In genomic region chr17:41486809-41487530, GRCh38 we compare ENCODE assay signal across 9 cellular contexts. TPM values are rescaled to one million over a fixed set of nuclear protein-coding genes. Genes with fewer than 3 reads are reported as not detected.
DNase-seq lines count a peak whose midpoint lies in the region; ATAC-seq, FAIRE-seq and TF ChIP-seq lines count a peak whose summit lies in the region.
"Had no signal": no experiment of that assay in that cellular context is flagged by ENCODE, and none has a peak within 500 bp of the region (broad histone marks: within the 10 kb centered on the region; RNA-seq: fewer than 3 reads in every experiment).

No MANE protein-coding gene starts in this region.

- no peaks in the 10 kb centered on the region for H3K9me1 ChIP-seq in keratinocyte (ENCODE audit: control insufficient read depth, extremely low read depth, insufficient read depth, low read length)

- H3K36me3 Mint-ChIP-seq in activated CD8-positive, alpha-beta memory T cell treated with anti-CD3 and anti-CD28 coated beads, Interleukin-2, amount 10 ng/mL, durations not matched to agents 7 days and 5 days, result no peaks in the 10 kb centered on the region

- no peak overlapping the region for H3K4me2 ChIP-seq in keratinocyte (ENCODE audit: control insufficient read depth, extremely low read depth, insufficient read depth, low read depth, low read length)

- no peaks in the 10 kb centered on the region for H3K4me1 ChIP-seq in keratinocyte (ENCODE audit: control insufficient read depth, extremely low read depth, insufficient read depth, low read length)
- H3K4me1 ChIP-seq in tibial nerve, result peaks cover 0 to 6% (median 0%) of the 10 kb centered on the region in 4 donors

- CTCF ChIA-PET in activated CD8-positive, alpha-beta memory T cell treated with anti-CD3 and anti-CD28 coated beads, Interleukin-2, amount 10 ng/mL, durations not matched to agents 7 days and 5 days (lab: Charles Lee), result interaction anchor here (1.1 to 3.8 kb wide), 5 partner anchors 9 to 176 kb away, joined by 4 to 15 read pairs (median 7); no protein-coding TSS in a partner anchor

- dilution Hi-C loops in keratinocyte (cut with MboI; ENCODE audit: extremely low pct_ligation_motif_present, low sequenced_read_pairs), result no loop called here

- no peaks in the 10 kb centered on the region for H3K79me2 ChIP-seq in keratinocyte (ENCODE audit: control insufficient read depth, insufficient read depth, low read length)

- TF ChIP-seq CTCF in keratinocyte (optimal IDR thresholded peaks at IDR 0.05 in 1 of 3, IDR thresholded peaks at IDR 0.05 in 1 of 3, conservative IDR thresholded peaks at IDR 0.05 in 1 of 3; ENCODE audit: extremely low read depth in 1 of 3, insufficient read depth in 2 of 3, low read length in 3 of 3), result peak; percentile 19 to 71 (median 35)
- TF ChIP-seq CTCF in tibial nerve (IDR thresholded peaks at IDR 0.05), result peak in 3 of 5 experiments; percentile 14 to 24 (median 16)

- H3K27ac Mint-ChIP-seq in activated CD8-positive, alpha-beta memory T cell treated with anti-CD3 and anti-CD28 coated beads, Interleukin-2, amount 10 ng/mL, durations not matched to agents 7 days and 5 days, result no peak overlapping the region

- H2AFZ ChIP-seq in keratinocyte (ENCODE audit: control insufficient read depth, low read length), result no peak overlapping the region

- H3K9ac ChIP-seq in keratinocyte (ENCODE audit: control insufficient read depth, extremely low read depth, insufficient read depth, low read length), result no peak overlapping the region

- no peak overlapping the region for H3K4me3 Mint-ChIP-seq in activated CD8-positive, alpha-beta memory T cell treated with anti-CD3 and anti-CD28 coated beads, Interleukin-2, amount 10 ng/mL, durations not matched to agents 7 days and 5 days
- H3K4me3 Mint-ChIP-seq: central memory CD8-positive, alpha-beta T cell had no signal

- no peak overlapping the region for H3K27ac ChIP-seq in keratinocyte (ENCODE audit: control insufficient read depth, insufficient read depth, low read length)
- no peak overlapping the region for H3K27ac ChIP-seq in tibial nerve

- WGBS in tibial nerve, 2 donors, result 75 to 76% methylated on average over 26 to 28 of the region's 29 CpGs

- H3K9me3 ChIP-seq in keratinocyte (ENCODE audit: control insufficient read depth, low read depth, low read length) (no peaks in the 10 kb centered on the region), tibial nerve (no peaks in the 10 kb centered on the region)

- H3K4me3 ChIP-seq in keratinocyte (ENCODE audit: control insufficient read depth in 2 of 3, extremely low read depth in 1 of 3, insufficient read depth in 2 of 3, low read depth in 1 of 3, low read length in 3 of 3) (no peak overlapping the region), tibial nerve (no peak overlapping the region)

- no peak for FAIRE-seq in keratinocyte (lab: Jason Lieb, UNC)

- H3K36me3 ChIP-seq in keratinocyte (ENCODE audit: control insufficient read depth in 2 of 2, extremely low read depth in 1 of 2, insufficient read depth in 2 of 2, low read length in 2 of 2), result no peaks in the 10 kb centered on the region
- no peaks in the 10 kb centered on the region for H3K36me3 ChIP-seq in tibial nerve

- H3K27me3 Mint-ChIP-seq in activated CD8-positive, alpha-beta memory T cell treated with anti-CD3 and anti-CD28 coated beads, Interleukin-2, amount 10 ng/mL, durations not matched to agents 7 days and 5 days, result peaks cover 5% of the 10 kb centered on the region

- ATAC-seq in activated CD8-positive, alpha-beta memory T cell treated with anti-CD3 and anti-CD28 coated beads, Interleukin-2, amount 10 ng/mL, durations not matched to agents 7 days and 5 days, result no peak
- ATAC-seq in HG03469 (IDR thresholded peaks at IDR 0.05; ENCODE audit: unreplicated experiment) (no peak), GM18502 (IDR thresholded peaks at IDR 0.05; ENCODE audit: poor library complexity, unreplicated experiment) (no peak)

- no peak for TF ChIP-seq POLR2A in tibial nerve (IDR thresholded peaks at IDR 0.05)

- no peak for TF ChIP-seq EP300 in tibial nerve (IDR thresholded peaks at IDR 0.05)

- DNase-seq in activated gamma-delta T cell treated with Interleukin-2 at 50 U/mL for 16 hours (peak; percentile 18), activated gamma-delta T cell (lab: John Stamatoyannopoulos, UW) (no peak), keratinocyte (ENCODE audit: low read depth, low spot score) (no peak), tibial nerve (ENCODE audit: low spot score in 2 of 2) (no peak), NCI-H2196 treated with DMSO at 0.1 percent for 48 hours (lab: John Stamatoyannopoulos, UW; ENCODE audit: unreplicated experiment) (no peak)
- peak; percentile 52 for DNase-seq in activated CD8-positive, alpha-beta memory T cell treated with anti-CD3 and anti-CD28 coated beads, Interleukin-2, amount 10 ng/mL, durations not matched to agents 7 days and 5 days

- no peaks in the 10 kb centered on the region for H3K4me1 Mint-ChIP-seq in activated CD8-positive, alpha-beta memory T cell treated with anti-CD3 and anti-CD28 coated beads, Interleukin-2, amount 10 ng/mL, durations not matched to agents 7 days and 5 days

- H3K27me3 ChIP-seq in keratinocyte (ENCODE audit: control insufficient read depth, extremely low read depth, insufficient read depth, low read length) (no peaks in the 10 kb centered on the region), tibial nerve (no peaks in the 10 kb centered on the region)

- no peaks in the 10 kb centered on the region for H3K9me3 Mint-ChIP-seq in activated CD8-positive, alpha-beta memory T cell treated with anti-CD3 and anti-CD28 coated beads, Interleukin-2, amount 10 ng/mL, durations not matched to agents 7 days and 5 days (ENCODE audit: low read depth)
- H3K9me3 Mint-ChIP-seq: central memory CD8-positive, alpha-beta T cell had no signal

- no peaks in the 10 kb centered on the region for H4K20me1 ChIP-seq in keratinocyte (ENCODE audit: control insufficient read depth, extremely low read depth, insufficient read depth, low read length)

RNA-seq across cellular contexts. Expression of gene KRT36, which starts 2.7 kb away (rescaled TPM):
- total RNA-seq in activated CD8-positive, alpha-beta memory T cell treated with anti-CD3 and anti-CD28 coated beads, Interleukin-2, amount 10 ng/mL, durations not matched to agents 7 days and 5 days, result not detected
- polyA plus RNA-seq in keratinocyte, result not detected in 3 replicates
- not detected for polyA plus RNA-seq in keratinocyte (2011; ENCODE audit: low read depth)
- polyA plus RNA-seq in keratinocyte (2011; cell fraction: cytosol; rRNA removed), result not detected in 2 replicates
- not detected in 2 replicates for polyA plus RNA-seq in keratinocyte (2011; cell fraction: nucleus; rRNA removed)
- polyA plus RNA-seq in keratinocyte (2012; ENCODE audit: low replicate concordance), result not detected in 2 replicates
- polyA minus RNA-seq in keratinocyte, result not detected in 3 replicates
- not detected for polyA minus RNA-seq in keratinocyte (2011; cell fraction: cytosol; rRNA and poly(A)+ RNA removed)
- not detected in 2 replicates for polyA minus RNA-seq in keratinocyte (2011; cell fraction: nucleus; rRNA and poly(A)+ RNA removed)
- total RNA-seq in tibial nerve, result under 1 TPM in 1 of 4 donors, not detected in 3; 0.42 TPM

RNA-seq across cellular contexts. Expression of gene KRT35, which starts 6.0 kb away (rescaled TPM):
- total RNA-seq in activated CD8-positive, alpha-beta memory T cell treated with anti-CD3 and anti-CD28 coated beads, Interleukin-2, amount 10 ng/mL, durations not matched to agents 7 days and 5 days, result not detected
- not detected in 3 replicates for polyA plus RNA-seq in keratinocyte
- not detected for polyA plus RNA-seq in keratinocyte (2011; ENCODE audit: low read depth)
- polyA plus RNA-seq in keratinocyte (2011; cell fraction: cytosol; rRNA removed), result not detected in 2 replicates
- not detected in 2 replicates for polyA plus RNA-seq in keratinocyte (2011; cell fraction: nucleus; rRNA removed)
- polyA plus RNA-seq in keratinocyte (2012; ENCODE audit: low replicate concordance), result not detected in 2 replicates
- polyA minus RNA-seq in keratinocyte, result not detected in 3 replicates
- not detected for polyA minus RNA-seq in keratinocyte (2011; cell fraction: cytosol; rRNA and poly(A)+ RNA removed)
- polyA minus RNA-seq in keratinocyte (2011; cell fraction: nucleus; rRNA and poly(A)+ RNA removed), result not detected in 2 replicates
- total RNA-seq in tibial nerve, result not detected

RNA-seq across cellular contexts. Expression of gene KRT13, which starts 18.4 kb away (rescaled TPM):
- not detected for total RNA-seq in activated CD8-positive, alpha-beta memory T cell treated with anti-CD3 and anti-CD28 coated beads, Interleukin-2, amount 10 ng/mL, durations not matched to agents 7 days and 5 days
- 15.2 to 46.6 TPM (median 24.0 TPM) in 3 replicates for polyA plus RNA-seq in keratinocyte
- 4.2 TPM for polyA plus RNA-seq in keratinocyte (2011; ENCODE audit: low read depth)
- 38.3 and 41.9 TPM in 2 replicates for polyA plus RNA-seq in keratinocyte (2011; cell fraction: cytosol; rRNA removed)
- 84.8 and 170 TPM in 2 replicates for polyA plus RNA-seq in keratinocyte (2011; cell fraction: nucleus; rRNA removed)
- 5.4 and 12.9 TPM in 2 replicates for polyA plus RNA-seq in keratinocyte (2012; ENCODE audit: low replicate concordance)
- 20.5 to 41.8 TPM (median 22.2 TPM) in 3 replicates for polyA minus RNA-seq in keratinocyte
- 23.6 TPM for polyA minus RNA-seq in keratinocyte (2011; cell fraction: cytosol; rRNA and poly(A)+ RNA removed)
- polyA minus RNA-seq in keratinocyte (2011; cell fraction: nucleus; rRNA and poly(A)+ RNA removed), result 32.3 and 50.6 TPM in 2 replicates
- under 1 TPM in 1 of 4 donors, not detected in 3; 0.42 TPM for total RNA-seq in tibial nerve

RNA-seq across cellular contexts. Expression of gene KRT32, which starts 19.8 kb away (rescaled TPM):
- not detected for total RNA-seq in activated CD8-positive, alpha-beta memory T cell treated with anti-CD3 and anti-CD28 coated beads, Interleukin-2, amount 10 ng/mL, durations not matched to agents 7 days and 5 days
- polyA plus RNA-seq in keratinocyte, result 0.03 TPM in 1 of 3 replicates, not detected in the others
- not detected for polyA plus RNA-seq in keratinocyte (2011; ENCODE audit: low read depth)
- 0.04 TPM in 2 replicates for polyA plus RNA-seq in keratinocyte (2011; cell fraction: cytosol; rRNA removed)
- polyA plus RNA-seq in keratinocyte (2011; cell fraction: nucleus; rRNA removed), result not detected in 2 replicates
- not detected in 2 replicates for polyA plus RNA-seq in keratinocyte (2012; ENCODE audit: low replicate concordance)
- not detected in 3 replicates for polyA minus RNA-seq in keratinocyte
- not detected for polyA minus RNA-seq in keratinocyte (2011; cell fraction: cytosol; rRNA and poly(A)+ RNA removed)
- not detected in 2 replicates for polyA minus RNA-seq in keratinocyte (2011; cell fraction: nucleus; rRNA and poly(A)+ RNA removed)
- under 1 TPM in 1 of 4 donors, not detected in 3; 0.21 TPM for total RNA-seq in tibial nerve

RNA-seq across cellular contexts. Expression of gene KRT15, which starts 31.7 kb away (rescaled TPM):
- total RNA-seq in activated CD8-positive, alpha-beta memory T cell treated with anti-CD3 and anti-CD28 coated beads, Interleukin-2, amount 10 ng/mL, durations not matched to agents 7 days and 5 days, result not detected
- 505 to 838 TPM (median 729 TPM) in 3 replicates for polyA plus RNA-seq in keratinocyte
- polyA plus RNA-seq in keratinocyte (2011; ENCODE audit: low read depth), result 432 TPM
- polyA plus RNA-seq in keratinocyte (2011; cell fraction: cytosol; rRNA removed), result 289 and 341 TPM in 2 replicates
- 596 and 717 TPM in 2 replicates for polyA plus RNA-seq in keratinocyte (2011; cell fraction: nucleus; rRNA removed)
- polyA plus RNA-seq in keratinocyte (2012; ENCODE audit: low replicate concordance), result 349 and 756 TPM in 2 replicates
- 290 to 313 TPM (median 304 TPM) in 3 replicates for polyA minus RNA-seq in keratinocyte
- 129 TPM for polyA minus RNA-seq in keratinocyte (2011; cell fraction: cytosol; rRNA and poly(A)+ RNA removed)
- 90.1 and 93.1 TPM in 2 replicates for polyA minus RNA-seq in keratinocyte (2011; cell fraction: nucleus; rRNA and poly(A)+ RNA removed)
- 1 to 10 TPM in 1 of 4 donors, under 1 TPM in 2, not detected in 1; 0.42 to 4.2 (median 0.78) TPM for total RNA-seq in tibial nerve

Comparison
In these comparisons a context has a peak if more than half of its experiments do, and no peak if none do; other contexts are left out.
1. DNase-seq: peak in activated gamma-delta T cell treated with Interleukin-2 at 50 U/mL for 16 hours (single experiment) and activated CD8-positive, alpha-beta memory T cell treated with anti-CD3 and anti-CD28 coated beads, Interleukin-2, amount 10 ng/mL, durations not matched to agents 7 days and 5 days (single experiment); none in activated gamma-delta T cell (single experiment), keratinocyte (single experiment), tibial nerve (0 of 2) and NCI-H2196 treated with DMSO at 0.1 percent for 48 hours (single experiment).